Comparison of ENCODE assay signal across 16 cellular contexts in genomic region chr11:134418119-134418840, GRCh38. TPM values are rescaled to one million over a fixed set of nuclear protein-coding genes. Genes with fewer than 3 reads are reported as not detected.
DNase-seq lines count a peak whose midpoint lies in the region; ATAC-seq, FAIRE-seq and TF ChIP-seq lines count a peak whose summit lies in the region.
"Had no signal": no experiment of that assay in that cellular context is flagged by ENCODE, and none has a peak within 500 bp of the region (broad histone marks: within the 10 kb centered on the region; RNA-seq: fewer than 3 reads in every experiment).

No MANE protein-coding gene starts in this region.

- no TSS peak for BruUV-seq in HepG2 (replicated peaks; lab: Mats Ljungman, UMichigan)

- peaks cover 1 to 38% of the 10 kb centered on the region in 2 experiments; a peak in 4 of 5 replicates for H3K27me3 ChIP-seq in HepG2 (ENCODE audit: control insufficient read depth in 1 of 2, insufficient read depth in 2 of 2, low read length in 2 of 2)
- H3K27me3 ChIP-seq in right lobe of liver = no peaks in the 10 kb centered on the region
- peaks cover 0 to 58% (median 6%) of the 10 kb centered on the region in 4 donors for H3K27me3 ChIP-seq in esophagus squamous epithelium

- no peak for TF ChIP-seq POLR2A in HepG2 (IDR thresholded peaks at IDR 0.05; ENCODE audit: insufficient read depth in 1 of 2, low read depth in 2 of 2, low read length in 2 of 2)
- no peak for TF ChIP-seq POLR2A in right lobe of liver (IDR thresholded peaks at IDR 0.05)
- no peak for TF ChIP-seq POLR2A in esophagus squamous epithelium (IDR thresholded peaks at IDR 0.05)

- no peaks in the 10 kb centered on the region for H3K9me3 Mint-ChIP-seq in chondrocyte (ENCODE audit: low read depth)
- no peaks in the 10 kb centered on the region for H3K9me3 Mint-ChIP-seq in T-helper 2 cell treated with Interferon-gamma antibody and Interleukin-4, amounts not matched to agents 5 μg/mL and 100 μg/mL, for 36 hours
- H3K9me3 Mint-ChIP-seq: activated naive CD4-positive, alpha-beta T cell treated with anti-CD3 and anti-CD28 coated beads for 36 hours; central memory CD8-positive, alpha-beta T cell had no signal

- no peaks in the 10 kb centered on the region for H3K36me3 Mint-ChIP-seq in chondrocyte (ENCODE audit: low read depth)
- H3K36me3 Mint-ChIP-seq in T-helper 2 cell treated with Interferon-gamma antibody and Interleukin-4, amounts not matched to agents 5 μg/mL and 100 μg/mL, for 36 hours (ENCODE audit: low read depth) = no peaks in the 10 kb centered on the region

- H3K27ac Mint-ChIP-seq in chondrocyte (ENCODE audit: unreplicated experiment) = no peak overlapping the region
- no peak overlapping the region for H3K27ac Mint-ChIP-seq in T-helper 2 cell treated with Interferon-gamma antibody and Interleukin-4, amounts not matched to agents 5 μg/mL and 100 μg/mL, for 36 hours
- H3K27ac Mint-ChIP-seq: activated naive CD4-positive, alpha-beta T cell treated with anti-CD3 and anti-CD28 coated beads for 36 hours had no signal

- in situ Hi-C loops in HepG2 (cut with HindIII; ENCODE audit: extremely low pct_ligation_motif_present, low pct_unique_long_range_greater_than_20kb) = no loop called here

- H3K4me3 Mint-ChIP-seq in chondrocyte (ENCODE audit: unreplicated experiment) = no peak overlapping the region
- H3K4me3 Mint-ChIP-seq in T-helper 2 cell treated with Interferon-gamma antibody and Interleukin-4, amounts not matched to agents 5 μg/mL and 100 μg/mL, for 36 hours = no peak overlapping the region
- H3K4me3 Mint-ChIP-seq: activated naive CD4-positive, alpha-beta T cell treated with anti-CD3 and anti-CD28 coated beads for 36 hours; central memory CD8-positive, alpha-beta T cell had no signal

- H3K4me3 ChIP-seq in HepG2 (replicated peaks in 1 of 3; ENCODE audit: insufficient read depth in 1 of 3, low read depth in 2 of 3, low read length in 3 of 3) (no peak overlapping the region), right lobe of liver (no peak overlapping the region), esophagus squamous epithelium (no peak overlapping the region)
- H3K4me3 ChIP-seq: mucosa of descending colon, prostate gland had no signal

- no peak overlapping the region for H3K4me2 ChIP-seq in HepG2 (ENCODE audit: low read depth, low read length)

- H3K4me1 ChIP-seq in HepG2 (ENCODE audit: insufficient read depth, low read length) (no peaks in the 10 kb centered on the region), right lobe of liver (no peaks in the 10 kb centered on the region), esophagus squamous epithelium (no peaks in the 10 kb centered on the region)
- H3K4me1 ChIP-seq: prostate gland had no signal

- ATAC-seq in HepG2 = peak; percentile 44; the same call in 1 of the 3 replicates
- ATAC-seq in right lobe of liver = no peak
- ATAC-seq: mucosa of descending colon had no signal

- DNase-seq in HepG2 (ENCODE audit: low spot score) = no peak
- no peak for DNase-seq in right lobe of liver
- DNase-seq in globus pallidus (ENCODE audit: low spot score) = peak; percentile 31
- no peak for DNase-seq in chondrocyte (ENCODE audit: low spot score)
- DNase-seq in esophagus squamous epithelium (lab: John Stamatoyannopoulos, UW) = no peak
- DNase-seq in middle frontal gyrus (ENCODE audit: extremely low spot score, low spot score) = no peak
- no peak for DNase-seq in T-helper 2 cell treated with Interferon-gamma antibody and Interleukin-4, amounts not matched to agents 5 μg/mL and 100 μg/mL, for 36 hours (ENCODE audit: low spot score)
- DNase-seq: activated naive CD4-positive, alpha-beta T cell treated with anti-CD3 and anti-CD28 coated beads for 36 hours; NCI-H446; stimulated activated CD4-positive, alpha-beta T cell treated with anti-CD3 and anti-CD28 coated beads, Interleukin-1b, Interleukin-23, amount 100 ng/mL, for 48 hours had no signal

- no peaks in the 10 kb centered on the region for H3K79me2 ChIP-seq in HepG2 (ENCODE audit: insufficient read depth, low read length)

- TF ChIP-seq RAD21 in HepG2 (CRISPR knock-in tag; IDR thresholded peaks at IDR 0.05) = no peak

- TF ChIP-seq EP300 in HepG2 (IDR thresholded peaks at IDR 0.05; ENCODE audit: low read depth in 2 of 2, low read length in 2 of 2) = no peak
- TF ChIP-seq EP300 in HepG2 (CRISPR knock-in tag; IDR thresholded peaks at IDR 0.05; ENCODE audit: borderline replicate concordance) = no peak

- no peak overlapping the region for H2AFZ ChIP-seq in HepG2 (ENCODE audit: low read length)

- peaks cover 45% of the 10 kb centered on the region for H3K27me3 Mint-ChIP-seq in chondrocyte (ENCODE audit: low read depth)
- H3K27me3 Mint-ChIP-seq in T-helper 2 cell treated with Interferon-gamma antibody and Interleukin-4, amounts not matched to agents 5 μg/mL and 100 μg/mL, for 36 hours (ENCODE audit: low read depth) = peaks cover 36% of the 10 kb centered on the region

- no peaks in the 10 kb centered on the region for H3K36me3 ChIP-seq in HepG2 (replicated peaks in 1 of 2; ENCODE audit: control insufficient read depth in 1 of 2, insufficient read depth in 2 of 2, low read length in 2 of 2)
- H3K36me3 ChIP-seq in right lobe of liver = no peaks in the 10 kb centered on the region
- H3K36me3 ChIP-seq in esophagus squamous epithelium = no peaks in the 10 kb centered on the region
- H3K36me3 ChIP-seq: prostate gland had no signal

- CTCF ChIA-PET in HepG2 (lab: Yijun Ruan, JAX; ENCODE audit: low intra/inter-chr PET ratio, low total read pairs) = no interaction called here

- no peak overlapping the region for H3K9ac ChIP-seq in HepG2 (ENCODE audit: insufficient read depth, low read depth, low read length)

- TF ChIP-seq CTCF in HepG2 (CRISPR knock-in tag; IDR thresholded peaks at IDR 0.05) = no peak
- no peak for TF ChIP-seq CTCF in right lobe of liver (IDR thresholded peaks at IDR 0.05)
- no peak for TF ChIP-seq CTCF in VCaP (conservative IDR thresholded peaks at IDR 0.05)
- TF ChIP-seq CTCF in chondrocyte (IDR thresholded peaks at IDR 0.05) = no peak
- TF ChIP-seq CTCF in esophagus squamous epithelium (IDR thresholded peaks at IDR 0.05) = no peak

- intact Hi-C loops in HepG2 (cut with micrococcal nuclease; ENCODE audit: unreplicated experiment) (no loop called here), right lobe of liver (cut with DNase I) (no loop called here), esophagus squamous epithelium (cut with DNase I) (no loop called here)

- WGBS in HepG2 (ENCODE audit: low lambda C conversion rate) = 1% methylated on average over 9 of the region's 11 CpGs
- 45% methylated on average over 4 of the region's 11 CpGs for WGBS in right lobe of liver (ENCODE audit: insufficient coverage, low coverage, low lambda C conversion rate, missing lambda C conversion rate)
- 33 to 48% methylated on average over 10 to 11 of the region's 11 CpGs for WGBS in esophagus squamous epithelium, 2 donors

- POLR2A ChIA-PET in HepG2 (lab: Yijun Ruan, JAX) = no interaction called here

- no peaks in the 10 kb centered on the region for H3K9me3 ChIP-seq in HepG2 (ENCODE audit: low read length)
- H3K9me3 ChIP-seq in right lobe of liver = no peaks in the 10 kb centered on the region
- H3K9me3 ChIP-seq in esophagus squamous epithelium = no peaks in the 10 kb centered on the region
- H3K9me3 ChIP-seq: mucosa of descending colon, prostate gland had no signal

- H4K20me1 ChIP-seq in HepG2 (ENCODE audit: insufficient read depth, low read length) = 0 out of 2 replicates have a peak, but pooled peaks cover 3% of the 10 kb centered on the region

- H3K4me1 Mint-ChIP-seq in chondrocyte (ENCODE audit: low read depth) = no peaks in the 10 kb centered on the region
- H3K4me1 Mint-ChIP-seq in T-helper 2 cell treated with Interferon-gamma antibody and Interleukin-4, amounts not matched to agents 5 μg/mL and 100 μg/mL, for 36 hours (ENCODE audit: low read depth) = peaks cover 4% of the 10 kb centered on the region

- no peak for FAIRE-seq in HepG2 (lab: Jason Lieb, UNC)

- no peak overlapping the region for H3K27ac ChIP-seq in HepG2 (ENCODE audit: extremely low read length, insufficient read depth, low read length)
- no peak overlapping the region for H3K27ac ChIP-seq in right lobe of liver
- peak overlapping the region; percentile 90 for H3K27ac ChIP-seq in VCaP
- H3K27ac ChIP-seq in esophagus squamous epithelium = no peak overlapping the region
- H3K27ac ChIP-seq: HL-60, prostate gland had no signal

TF ChIP-seq in HepG2, 621 proteins besides CTCF, POLR2A, EP300 and RAD21 (continues in another document):
- peak; percentile 94 for TF ChIP-seq MIER2 (CRISPR knock-in tag; IDR thresholded peaks at IDR 0.05)
- no peak for TF ChIP-seq SOX6 (IDR thresholded peaks at IDR 0.05)
- TF ChIP-seq SOX6 (CRISPR knock-in tag; IDR thresholded peaks at IDR 0.05) = no peak
- TF ChIP-seq ELF4 (CRISPR knock-in tag; IDR thresholded peaks at IDR 0.05; ENCODE audit: borderline replicate concordance) = no peak
- no peak for TF ChIP-seq GTF3A (CRISPR knock-in tag; conservative IDR thresholded peaks at IDR 0.05)
- TF ChIP-seq HOXA5 (CRISPR knock-in tag; IDR thresholded peaks at IDR 0.05) = no peak
- TF ChIP-seq GTF2F1 (IDR thresholded peaks at IDR 0.05; ENCODE audit: low read length) = no peak

RNA-seq across cellular contexts. Expression of gene B3GAT1, which starts 6.2 kb away (rescaled TPM):
- total RNA-seq in HepG2 (2016; rRNA removed; fragmentation: Illumina TruSeq; extraction: Trizol) (not detected in 2 replicates), right lobe of liver (1 to 10 TPM in 5 of 6 experiments, under 1 TPM in 1; 0.76 to 8.8 (median 5.1) TPM), chondrocyte (0.27 to 0.62 TPM (median 0.37 TPM) in 3 replicates), esophagus squamous epithelium (under 1 TPM in 3 of 4 donors, not detected in 1; 0.09 to 0.94 (median 0.38) TPM)
- not detected in 2 replicates for total RNA-seq in HepG2 (2016; cell fraction: cytosol; rRNA removed; fragmentation: Illumina TruSeq; extraction: Trizol; ENCODE audit: low read depth)
- total RNA-seq in HepG2 (2016; cell fraction: insoluble cytoplasmic fraction; rRNA removed; fragmentation: Illumina TruSeq; extraction: Trizol) = not detected in 2 replicates
- not detected in 2 replicates for total RNA-seq in HepG2 (2016; cell fraction: membrane; rRNA removed; fragmentation: Illumina TruSeq; extraction: Trizol)
- total RNA-seq in HepG2 (2016; cell fraction: nucleus; rRNA removed; fragmentation: Illumina TruSeq; extraction: Trizol) = not detected in 2 replicates
- not detected in 2 replicates for polyA plus RNA-seq in HepG2 (2011; rRNA removed)
- polyA plus RNA-seq in HepG2 (2011; cell fraction: cytosol; rRNA removed) = not detected in 2 replicates
- polyA plus RNA-seq in HepG2 (2011; cell fraction: nucleus; rRNA removed) = not detected in 2 replicates
- polyA plus RNA-seq in HepG2 (2012) = not detected in 2 replicates
- not detected in 2 replicates for polyA plus RNA-seq in HepG2 (2016; cell fraction: cytosol; fragmentation: Illumina TruSeq; extraction: Trizol; ENCODE audit: low read depth)
- polyA plus RNA-seq in HepG2 (2016; cell fraction: insoluble cytoplasmic fraction; fragmentation: Illumina TruSeq; extraction: Trizol; ENCODE audit: low read depth) = not detected in 2 replicates
- not detected in 2 replicates for polyA plus RNA-seq in HepG2 (2016; cell fraction: membrane; fragmentation: Illumina TruSeq; extraction: Trizol; ENCODE audit: low read depth)
- not detected in 2 replicates for polyA plus RNA-seq in HepG2 (2016; cell fraction: nucleus; fragmentation: Illumina TruSeq; extraction: Trizol; ENCODE audit: insufficient read depth, low read depth)
- polyA minus RNA-seq in HepG2 (2011; rRNA and poly(A)+ RNA removed; ENCODE audit: low replicate concordance) = not detected in 2 replicates
- not detected in 2 replicates for polyA minus RNA-seq in HepG2 (2011; cell fraction: cytosol; rRNA and poly(A)+ RNA removed)
- polyA minus RNA-seq in HepG2 (2011; cell fraction: nucleus; rRNA and poly(A)+ RNA removed) = not detected in 2 replicates
- total RNA-seq: epithelial cell of proximal tubule had no signal
